In the genomic region with DNA sequence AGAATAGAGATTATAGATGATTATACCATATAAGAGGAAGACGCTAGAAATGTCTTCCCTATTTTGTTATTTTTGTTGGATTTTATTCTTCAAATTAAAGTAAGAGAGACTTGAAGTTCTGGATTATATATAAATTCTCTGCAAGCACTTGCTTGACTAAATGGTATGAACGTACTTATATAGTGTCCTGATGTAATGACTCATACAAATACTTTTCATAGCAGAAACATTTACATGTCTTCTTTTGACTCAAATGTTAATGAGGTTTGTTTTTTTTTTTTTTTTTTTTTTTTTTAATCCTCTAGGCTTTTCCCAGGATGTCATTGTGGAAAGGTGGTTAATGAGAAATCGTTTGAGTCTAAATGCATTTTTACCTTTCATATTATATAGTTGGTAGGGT, we compare ENCODE assay signal across 23 cellular contexts. TPM values are rescaled to one million over a fixed set of nuclear protein-coding genes. Genes with fewer than 3 reads are reported as not detected.
DNase-seq lines count a peak whose midpoint lies in the region; ATAC-seq and TF ChIP-seq lines count a peak whose summit lies in the region.
"Had no signal": no experiment of that assay in that cellular context is flagged by ENCODE, and none has a peak within 500 bp of the region (broad histone marks: within the 10 kb centered on the region; RNA-seq: fewer than 3 reads in every experiment).

No MANE protein-coding gene starts in this region.

- H3K4me1 Mint-ChIP-seq in MCF 10A (ENCODE audit: insufficient read depth, unreplicated experiment) = peaks cover 44% of the 10 kb centered on the region
- H3K4me1 Mint-ChIP-seq in immature natural killer cell = peaks cover 0 to 1% of the 10 kb centered on the region in 2 donors
- H3K4me1 Mint-ChIP-seq: neural crest cell had no signal

- H3K4me3 Mint-ChIP-seq in MCF 10A (ENCODE audit: unreplicated experiment) = no peak overlapping the region
- H3K4me3 Mint-ChIP-seq in immature natural killer cell = no peak overlapping the region
- H3K4me3 Mint-ChIP-seq: neural crest cell had no signal

- intact Hi-C loops in MCF 10A (cut with micrococcal nuclease) = no loop called here
- intact Hi-C loops in breast epithelium (cut with DNase I; ENCODE audit: low total_unique reads) = no loop called here

- TF ChIP-seq CTCF in MCF 10A (IDR thresholded peaks at IDR 0.05; ENCODE audit: unreplicated experiment) (no peak), breast epithelium (IDR thresholded peaks at IDR 0.05) (no peak), astrocyte of the spinal cord (IDR thresholded peaks at IDR 0.05; ENCODE audit: low read depth, low read length) (no peak), foreskin keratinocyte (conservative IDR thresholded peaks at IDR 0.05) (no peak)

- CTCF ChIA-PET in MCF 10A (lab: Yijun Ruan, JAX) = interaction anchor here (0.8 to 1.3 kb wide), 3 partner anchors 12 to 370 kb away, joined by 3 to 4 read pairs (median 4); no protein-coding TSS in a partner anchor

- peaks cover 11% of the 10 kb centered on the region for H3K36me3 Mint-ChIP-seq in MCF 10A (ENCODE audit: insufficient read depth, unreplicated experiment)
- H3K36me3 Mint-ChIP-seq in immature natural killer cell = no peaks in the 10 kb centered on the region

- H3K27me3 ChIP-seq in breast epithelium (no peaks in the 10 kb centered on the region), foreskin keratinocyte (no peaks in the 10 kb centered on the region)
- H3K27me3 ChIP-seq: ascending aorta, hepatocyte, spleen, suprapubic skin had no signal

- no peak for TF ChIP-seq POLR2A in breast epithelium (IDR thresholded peaks at IDR 0.05)

- ATAC-seq in foreskin keratinocyte (peak; percentile 81), GM21717 (IDR thresholded peaks at IDR 0.05; ENCODE audit: unreplicated experiment) (no peak), GM18502 (IDR thresholded peaks at IDR 0.05; ENCODE audit: poor library complexity, unreplicated experiment) (no peak), HG02981 (IDR thresholded peaks at IDR 0.05; ENCODE audit: unreplicated experiment) (no peak)
- ATAC-seq: left cardiac atrium had no signal

- in situ Hi-C loops in astrocyte of the spinal cord (cut with HindIII; ENCODE audit: low sequenced_read_pairs) = no loop called here

- H3K36me3 ChIP-seq in breast epithelium = no peaks in the 10 kb centered on the region
- H3K36me3 ChIP-seq: ascending aorta, spleen, suprapubic skin had no signal

- no TSS peak for BruUV-seq in MCF 10A (replicated peaks; lab: Mats Ljungman, UMichigan)

- peak; percentile 38 for DNase-seq in MCF 10A (ENCODE audit: unreplicated experiment)
- no peak for DNase-seq in breast epithelium (ENCODE audit: low spot score in 2 of 2)
- peak; percentile 45 for DNase-seq in astrocyte of the spinal cord (ENCODE audit: low read depth, low spot score)
- peak; percentile 53 to 76 for DNase-seq in foreskin keratinocyte
- no peak for DNase-seq in immature natural killer cell
- DNase-seq: activated CD4-positive, alpha-beta T cell treated with anti-CD3 and anti-CD28 coated beads, Interleukin-2, amount 50 U/mL, for 1 hour; cortex of kidney; DMS 273 treated with DMSO at 0.1 percent for 48 hours; erythroblast; left cardiac atrium; NCI-H1436 treated with DMSO at 0.1 percent for 48 hours; psoas muscle; RPMI8226; spleen had no signal

- peak overlapping the region; percentile 80 for H3K27ac Mint-ChIP-seq in MCF 10A (ENCODE audit: low read depth, unreplicated experiment)
- H3K27ac Mint-ChIP-seq in immature natural killer cell = no peak overlapping the region

- POLR2A ChIA-PET in MCF 10A (lab: Yijun Ruan, JAX) = interaction anchor here (0.6 to 2.0 kb wide), 5 partner anchors 16 to 163 kb away, joined by 3 to 10 read pairs (median 5); no protein-coding TSS in a partner anchor

- no peak overlapping the region for H3K4me3 ChIP-seq in breast epithelium
- H3K4me3 ChIP-seq in astrocyte of the spinal cord (ENCODE audit: low read depth, low read length) = no peak overlapping the region
- H3K4me3 ChIP-seq: ascending aorta, hepatocyte, spleen, suprapubic skin had no signal

- H3K9me3 ChIP-seq in breast epithelium = no peaks in the 10 kb centered on the region
- H3K9me3 ChIP-seq: ascending aorta, psoas muscle, spleen, suprapubic skin had no signal

- H3K4me1 ChIP-seq in breast epithelium = no peaks in the 10 kb centered on the region
- H3K4me1 ChIP-seq in foreskin keratinocyte = peaks cover 14% of the 10 kb centered on the region

- H3K27me3 Mint-ChIP-seq in MCF 10A (ENCODE audit: insufficient read depth, unreplicated experiment) = no peaks in the 10 kb centered on the region
- peaks cover 0 to 4% (median 2%) of the 10 kb centered on the region in 3 donors for H3K27me3 Mint-ChIP-seq in immature natural killer cell (ENCODE audit: low read depth in 3 of 3)

- H3K9me3 Mint-ChIP-seq in MCF 10A (ENCODE audit: unreplicated experiment) (no peaks in the 10 kb centered on the region), immature natural killer cell (no peaks in the 10 kb centered on the region)
- H3K9me3 Mint-ChIP-seq: neural crest cell had no signal

- H3K27ac ChIP-seq in breast epithelium (no peak overlapping the region), foreskin keratinocyte (no peak overlapping the region)
- H3K27ac ChIP-seq: 22Rv1, ascending aorta, C4-2B, hepatocyte, suprapubic skin had no signal

RNA-seq across cellular contexts. Expression of gene PDE7B, which starts 55.0 kb away (rescaled TPM):
- total RNA-seq in MCF 10A (2022) = 0.42 and 1.4 TPM in 2 replicates
- 1 to 10 TPM; 3.4 to 5.2 (median 5.1) TPM for total RNA-seq in breast epithelium
- not detected in 2 replicates for total RNA-seq in foreskin keratinocyte
- polyA plus RNA-seq in foreskin keratinocyte = not detected in 2 replicates
- under 1 TPM in 1 of 3 donors, not detected in 2; 0.14 TPM for polyA plus RNA-seq in immature natural killer cell

Comparison
In these comparisons a context has a peak if more than half of its experiments do, and no peak if none do; other contexts are left out.
1. DNase-seq: peak in MCF 10A (single experiment), astrocyte of the spinal cord (single experiment) and foreskin keratinocyte (2 of 2); none in breast epithelium (0 of 2) and immature natural killer cell (0 of 3).